In genomic region chr18:13374468-13375301, GRCh38 we compare ENCODE assay signal across 8 cellular contexts.
A peak's percentile ranks its signal among the peaks of the same experiment; 100 is the strongest.
DNase-seq lines count a peak whose midpoint lies in the region; ATAC-seq, FAIRE-seq and TF ChIP-seq lines count a peak whose summit lies in the region.

No MANE protein-coding gene starts in this region.

- DNase-seq in NCI-H1694 (lab: John Stamatoyannopoulos, UW) (peak; percentile 10), cerebellar nuclear complex (lab: John Stamatoyannopoulos, UW) (peak; percentile 93 to 97), neural progenitor cell (ENCODE audit: low spot score) (no peak), NCI-H446 treated with DMSO at 0.1 percent for 48 hours (lab: John Stamatoyannopoulos, UW) (no peak), D721Med (ENCODE audit: insufficient read length, low spot score) (no peak)

- H3F3A ChIP-seq in neural progenitor cell (ENCODE audit: low read depth): no peaks in the 10 kb centered on the region

- H3K9me3 ChIP-seq in neural progenitor cell (ENCODE audit: low read depth): no peaks in the 10 kb centered on the region

- FAIRE-seq in D721Med (lab: Jason Lieb, UNC): no peak

- no peaks in the 10 kb centered on the region for H4K20me1 ChIP-seq in neural progenitor cell (ENCODE audit: low read depth)

- no peaks in the 10 kb centered on the region for H3K36me3 ChIP-seq in neural progenitor cell

- H3K9ac ChIP-seq in neural progenitor cell: no peak overlapping the region

- H3K4me3 ChIP-seq in neural progenitor cell: no peak overlapping the region

- H3K9me3 Mint-ChIP-seq in neural progenitor cell: no peaks in the 10 kb centered on the region

- H3K27me3 ChIP-seq in neural progenitor cell: no peaks in the 10 kb centered on the region

- no peak overlapping the region for H3K4me2 ChIP-seq in neural progenitor cell

- peak overlapping the region; percentile 29 for H3K27ac Mint-ChIP-seq in neural progenitor cell

- H3K27ac ChIP-seq in neural progenitor cell: no peak overlapping the region

- no peak overlapping the region for H3K4me3 Mint-ChIP-seq in neural progenitor cell

- peaks cover 12% of the 10 kb centered on the region for H3K27me3 Mint-ChIP-seq in neural progenitor cell (ENCODE audit: insufficient read depth, low read depth)

- no peak overlapping the region for H2AFZ ChIP-seq in neural progenitor cell (replicated peaks)

- peaks cover 52% of the 10 kb centered on the region for H3K4me1 Mint-ChIP-seq in neural progenitor cell

- no peaks in the 10 kb centered on the region for H3K79me2 ChIP-seq in neural progenitor cell (ENCODE audit: low read depth)

- H3K4me1 ChIP-seq in neural progenitor cell: no peaks in the 10 kb centered on the region

- TF ChIP-seq CTCF in neural progenitor cell (IDR thresholded peaks at IDR 0.05) (no peak), D721Med (IDR thresholded peaks at IDR 0.05; ENCODE audit: insufficient read depth, missing control alignments) (no peak)

- ATAC-seq in GM18511 (IDR thresholded peaks at IDR 0.05; ENCODE audit: unreplicated experiment) (peak; percentile 26), GM18861 (IDR thresholded peaks at IDR 0.05; ENCODE audit: unreplicated experiment) (no peak), HG02870 (IDR thresholded peaks at IDR 0.05; ENCODE audit: unreplicated experiment) (no peak)

- H3K36me3 Mint-ChIP-seq in neural progenitor cell: no peaks in the 10 kb centered on the region

Comparison
In these comparisons a context has a peak if more than half of its experiments do, and no peak if none do; other contexts are left out.
1. DNase-seq: peak in NCI-H1694 (single experiment) and cerebellar nuclear complex (2 of 2); none in neural progenitor cell (single experiment), NCI-H446 treated with DMSO at 0.1 percent for 48 hours (single experiment) and D721Med (single experiment).